ENCODE assay signal across 1 cellular context in genomic region chr15:32041294-32041693, GRCh38.
TF ChIP-seq lines count a peak whose summit lies in the region.

No MANE protein-coding gene starts in this region.

TF ChIP-seq in WTC11, 78 proteins besides CTCF, POLR2A, EP300 and RAD21 (continued from another document):
- TF ChIP-seq ATF2 (CRISPR knock-in tag; IDR thresholded peaks at IDR 0.05; ENCODE audit: borderline replicate concordance, low read depth) (no peak), ZNF671 (CRISPR knock-in tag; IDR thresholded peaks at IDR 0.05) (no peak), ZNF317 (CRISPR knock-in tag; IDR thresholded peaks at IDR 0.05; ENCODE audit: borderline replicate concordance, low read depth) (no peak), ESRRA (CRISPR knock-in tag; IDR thresholded peaks at IDR 0.05; ENCODE audit: borderline replicate concordance) (no peak), PREB (CRISPR knock-in tag; IDR thresholded peaks at IDR 0.05; ENCODE audit: borderline replicate concordance) (no peak), CREB1 (CRISPR knock-in tag; IDR thresholded peaks at IDR 0.05) (no peak), USF2 (CRISPR knock-in tag; IDR thresholded peaks at IDR 0.05) (no peak), ELF4 (CRISPR knock-in tag; IDR thresholded peaks at IDR 0.05; ENCODE audit: low read depth) (no peak), EMX1 (CRISPR knock-in tag; IDR thresholded peaks at IDR 0.05) (no peak), MLX (CRISPR knock-in tag; IDR thresholded peaks at IDR 0.05) (no peak), CREM (CRISPR knock-in tag; IDR thresholded peaks at IDR 0.05) (no peak), CBFB (CRISPR knock-in tag; IDR thresholded peaks at IDR 0.05; ENCODE audit: low read depth) (no peak)
